17 cellular contexts compared by ENCODE assay signal in the genomic region with DNA sequence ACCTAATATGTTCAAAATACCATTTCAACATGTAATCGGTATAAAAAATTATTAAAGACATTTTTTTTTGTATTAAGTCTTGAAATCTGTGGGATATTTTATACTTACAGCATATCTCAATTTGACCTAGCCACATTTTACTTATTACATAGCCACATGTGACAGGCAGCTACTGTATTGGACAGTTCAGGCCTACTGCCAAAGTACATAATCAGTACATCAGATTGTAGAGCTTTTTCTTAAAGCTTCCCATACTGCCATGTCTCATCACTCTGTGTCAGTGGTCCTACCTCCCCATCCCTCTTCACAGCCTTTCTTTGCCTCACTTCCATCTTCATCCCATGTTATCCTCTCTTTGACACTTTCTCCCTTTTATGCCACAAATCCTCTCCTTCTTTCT. TPM values are rescaled to one million over a fixed set of nuclear protein-coding genes. Genes with fewer than 3 reads are reported as not detected.
DNase-seq lines count a peak whose midpoint lies in the region; ATAC-seq, FAIRE-seq and TF ChIP-seq lines count a peak whose summit lies in the region.
"Had no signal": no experiment of that assay in that cellular context is flagged by ENCODE, and none has a peak within 500 bp of the region (broad histone marks: within the 10 kb centered on the region; RNA-seq: fewer than 3 reads in every experiment).

No MANE protein-coding gene starts in this region.

- no peaks in the 10 kb centered on the region for H3F3A ChIP-seq in MM.1S (ENCODE audit: insufficient read depth, low read length)

- H3K27ac Mint-ChIP-seq in activated T-helper 2 cell treated with anti-CD3 and anti-CD28 coated beads, Interferon-gamma antibody, Interleukin-2, Interleukin-4, amounts not matched to agents 10 μg/mL and 5 μg/mL and 100 μg/mL, durations not matched to agents 14 hours and 24 hours and 36 hours = no peak overlapping the region

- no peak for FAIRE-seq in urothelium cell line (lab: Jason Lieb, UNC)
- FAIRE-seq: A204.1 had no signal

- H2AFZ ChIP-seq in MM.1S (ENCODE audit: low read length) = no peak overlapping the region

- peaks cover 49% of the 10 kb centered on the region for H3K36me3 Mint-ChIP-seq in activated T-helper 2 cell treated with anti-CD3 and anti-CD28 coated beads, Interferon-gamma antibody, Interleukin-2, Interleukin-4, amounts not matched to agents 10 μg/mL and 5 μg/mL and 100 μg/mL, durations not matched to agents 14 hours and 24 hours and 36 hours (ENCODE audit: low read depth)

- DNase-seq in EL (peak; percentile 23), dermis microvascular lymphatic vessel endothelial cell (ENCODE audit: low read depth in 2 of 2) (peak; percentile 4 to 56), iris pigment epithelial cell (ENCODE audit: low read depth) (peak; percentile 54), urothelium cell line (ENCODE audit: low spot score) (no peak), MM.1S (no peak), DMS79 treated with DMSO at 0.1 percent for 48 hours (lab: John Stamatoyannopoulos, UW) (no peak)
- DNase-seq in activated T-helper 2 cell treated with anti-CD3 and anti-CD28 coated beads, Interferon-gamma antibody, Interleukin-2, Interleukin-4, amounts not matched to agents 10 μg/mL and 5 μg/mL and 100 μg/mL, durations not matched to agents 14 hours and 24 hours and 36 hours (ENCODE audit: low spot score) = no peak
- DNase-seq: NCI-H1436 treated with DMSO at 0.1 percent for 48 hours; NCI-H2081 treated with DMSO at 0.1 percent for 48 hours; NCI-H526 treated with DMSO at 0.1 percent for 48 hours; NK-92 treated with Interleukin-12 subunit alpha and Interleukin-12 subunit beta, amount 100 ng/mL, for 24 hours had no signal

- H3K27ac ChIP-seq in MM.1S (ENCODE audit: low read length) = no peak overlapping the region
- H3K27ac ChIP-seq: C4-2B, RWPE1 had no signal

- no peaks in the 10 kb centered on the region for H3K27me3 ChIP-seq in MM.1S (replicated peaks; ENCODE audit: insufficient read depth, low read length)

- H3K4me1 Mint-ChIP-seq in activated T-helper 2 cell treated with anti-CD3 and anti-CD28 coated beads, Interferon-gamma antibody, Interleukin-2, Interleukin-4, amounts not matched to agents 10 μg/mL and 5 μg/mL and 100 μg/mL, durations not matched to agents 14 hours and 24 hours and 36 hours (ENCODE audit: low read depth) = peaks cover 12% of the 10 kb centered on the region

- H3K9me2 ChIP-seq in MM.1S (replicated peaks; ENCODE audit: insufficient read depth, low read length) = no peaks in the 10 kb centered on the region

- H3K9me3 ChIP-seq in MM.1S (replicated peaks; ENCODE audit: insufficient read depth, low read length) = no peaks in the 10 kb centered on the region
- H3K9me3 ChIP-seq: HAP-1 had no signal

- ATAC-seq in SK-N-SH treated with all-trans-retinoic acid at 6 μM for 48 hours = peak; percentile 64

- no peaks in the 10 kb centered on the region for H3K36me3 ChIP-seq in MM.1S (replicated peaks; ENCODE audit: insufficient read depth, low read length)
- H3K36me3 ChIP-seq: HAP-1 had no signal

- no peaks in the 10 kb centered on the region for H3K4me1 ChIP-seq in MM.1S (ENCODE audit: low read length)
- H3K4me1 ChIP-seq: HAP-1 had no signal

- no peak overlapping the region for H3K4me2 ChIP-seq in MM.1S (ENCODE audit: low read depth, low read length)

- peaks cover 12% of the 10 kb centered on the region for H3K9me3 Mint-ChIP-seq in activated T-helper 2 cell treated with anti-CD3 and anti-CD28 coated beads, Interferon-gamma antibody, Interleukin-2, Interleukin-4, amounts not matched to agents 10 μg/mL and 5 μg/mL and 100 μg/mL, durations not matched to agents 14 hours and 24 hours and 36 hours

- H3K27me3 Mint-ChIP-seq in activated T-helper 2 cell treated with anti-CD3 and anti-CD28 coated beads, Interferon-gamma antibody, Interleukin-2, Interleukin-4, amounts not matched to agents 10 μg/mL and 5 μg/mL and 100 μg/mL, durations not matched to agents 14 hours and 24 hours and 36 hours (ENCODE audit: low read depth) = no peaks in the 10 kb centered on the region

- no peak overlapping the region for H3K4me3 ChIP-seq in MM.1S (ENCODE audit: low read length)
- H3K4me3 ChIP-seq: HAP-1 had no signal

- peaks cover 19% of the 10 kb centered on the region for H3K79me2 ChIP-seq in MM.1S (ENCODE audit: low read length)

- H3K4me3 Mint-ChIP-seq in activated T-helper 2 cell treated with anti-CD3 and anti-CD28 coated beads, Interferon-gamma antibody, Interleukin-2, Interleukin-4, amounts not matched to agents 10 μg/mL and 5 μg/mL and 100 μg/mL, durations not matched to agents 14 hours and 24 hours and 36 hours (ENCODE audit: low read depth) = no peak overlapping the region

- no peaks in the 10 kb centered on the region for H4K20me1 ChIP-seq in MM.1S (ENCODE audit: insufficient read depth, low read length)

- no peak for TF ChIP-seq CTCF in MM.1S (IDR thresholded peaks at IDR 0.05; ENCODE audit: low read length)

- no peak overlapping the region for H3K9ac ChIP-seq in MM.1S (ENCODE audit: low read length)

- intact Hi-C loops in activated T-helper 2 cell treated with anti-CD3 and anti-CD28 coated beads, Interferon-gamma antibody, Interleukin-2, Interleukin-4, amounts not matched to agents 10 μg/mL and 5 μg/mL and 100 μg/mL, durations not matched to agents 14 hours and 24 hours and 36 hours (cut with micrococcal nuclease) = loop anchor here (5.0 kb wide), 1 partner anchor 93 kb away; a partner anchor contains a TSS

TF ChIP-seq in SK-N-SH treated with all-trans-retinoic acid at 6 μM for 48 hours, 23 proteins besides CTCF, POLR2A, EP300 and RAD21 (continues in another document):
- TF ChIP-seq, protein P1, sequence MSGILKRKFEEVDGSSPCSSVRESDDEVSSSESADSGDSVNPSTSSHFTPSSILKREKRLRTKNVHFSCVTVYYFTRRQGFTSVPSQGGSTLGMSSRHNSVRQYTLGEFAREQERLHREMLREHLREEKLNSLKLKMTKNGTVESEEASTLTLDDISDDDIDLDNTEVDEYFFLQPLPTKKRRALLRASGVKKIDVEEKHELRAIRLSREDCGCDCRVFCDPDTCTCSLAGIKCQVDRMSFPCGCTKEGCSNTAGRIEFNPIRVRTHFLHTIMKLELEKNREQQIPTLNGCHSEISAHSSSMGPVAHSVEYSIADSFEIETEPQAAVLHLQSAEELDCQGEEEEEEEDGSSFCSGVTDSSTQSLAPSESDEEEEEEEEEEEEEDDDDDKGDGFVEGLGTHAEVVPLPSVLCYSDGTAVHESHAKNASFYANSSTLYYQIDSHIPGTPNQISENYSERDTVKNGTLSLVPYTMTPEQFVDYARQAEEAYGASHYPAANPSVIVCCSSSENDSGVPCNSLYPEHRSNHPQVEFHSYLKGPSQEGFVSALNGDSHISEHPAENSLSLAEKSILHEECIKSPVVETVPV (CRISPR knock-in tag; IDR thresholded peaks at IDR 0.05) = no peak
- no peak for TF ChIP-seq ZFP3 (CRISPR knock-in tag; IDR thresholded peaks at IDR 0.05)
- no peak for TF ChIP-seq ARNTL (CRISPR knock-in tag; IDR thresholded peaks at IDR 0.05; ENCODE audit: borderline replicate concordance, low read depth)
- no peak for TF ChIP-seq ZFP30 (CRISPR knock-in tag; IDR thresholded peaks at IDR 0.05)
- no peak for TF ChIP-seq ZNF565 (CRISPR knock-in tag; conservative IDR thresholded peaks at IDR 0.05; ENCODE audit: low read depth)
- no peak for TF ChIP-seq CSDC2 (CRISPR knock-in tag; IDR thresholded peaks at IDR 0.05)
- TF ChIP-seq OSR1 (CRISPR knock-in tag; IDR thresholded peaks at IDR 0.05) = no peak
- no peak for TF ChIP-seq ESRRG (CRISPR knock-in tag; IDR thresholded peaks at IDR 0.05)
- TF ChIP-seq, protein P2, sequence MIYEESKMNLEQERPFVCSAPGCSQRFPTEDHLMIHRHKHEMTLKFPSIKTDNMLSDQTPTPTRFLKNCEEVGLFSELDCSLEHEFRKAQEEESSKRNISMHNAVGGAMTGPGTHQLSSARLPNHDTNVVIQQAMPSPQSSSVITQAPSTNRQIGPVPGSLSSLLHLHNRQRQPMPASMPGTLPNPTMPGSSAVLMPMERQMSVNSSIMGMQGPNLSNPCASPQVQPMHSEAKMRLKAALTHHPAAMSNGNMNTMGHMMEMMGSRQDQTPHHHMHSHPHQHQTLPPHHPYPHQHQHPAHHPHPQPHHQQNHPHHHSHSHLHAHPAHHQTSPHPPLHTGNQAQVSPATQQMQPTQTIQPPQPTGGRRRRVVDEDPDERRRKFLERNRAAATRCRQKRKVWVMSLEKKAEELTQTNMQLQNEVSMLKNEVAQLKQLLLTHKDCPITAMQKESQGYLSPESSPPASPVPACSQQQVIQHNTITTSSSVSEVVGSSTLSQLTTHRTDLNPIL (CRISPR knock-in tag; IDR thresholded peaks at IDR 0.05; ENCODE audit: low read depth) = no peak
- TF ChIP-seq, protein P3, sequence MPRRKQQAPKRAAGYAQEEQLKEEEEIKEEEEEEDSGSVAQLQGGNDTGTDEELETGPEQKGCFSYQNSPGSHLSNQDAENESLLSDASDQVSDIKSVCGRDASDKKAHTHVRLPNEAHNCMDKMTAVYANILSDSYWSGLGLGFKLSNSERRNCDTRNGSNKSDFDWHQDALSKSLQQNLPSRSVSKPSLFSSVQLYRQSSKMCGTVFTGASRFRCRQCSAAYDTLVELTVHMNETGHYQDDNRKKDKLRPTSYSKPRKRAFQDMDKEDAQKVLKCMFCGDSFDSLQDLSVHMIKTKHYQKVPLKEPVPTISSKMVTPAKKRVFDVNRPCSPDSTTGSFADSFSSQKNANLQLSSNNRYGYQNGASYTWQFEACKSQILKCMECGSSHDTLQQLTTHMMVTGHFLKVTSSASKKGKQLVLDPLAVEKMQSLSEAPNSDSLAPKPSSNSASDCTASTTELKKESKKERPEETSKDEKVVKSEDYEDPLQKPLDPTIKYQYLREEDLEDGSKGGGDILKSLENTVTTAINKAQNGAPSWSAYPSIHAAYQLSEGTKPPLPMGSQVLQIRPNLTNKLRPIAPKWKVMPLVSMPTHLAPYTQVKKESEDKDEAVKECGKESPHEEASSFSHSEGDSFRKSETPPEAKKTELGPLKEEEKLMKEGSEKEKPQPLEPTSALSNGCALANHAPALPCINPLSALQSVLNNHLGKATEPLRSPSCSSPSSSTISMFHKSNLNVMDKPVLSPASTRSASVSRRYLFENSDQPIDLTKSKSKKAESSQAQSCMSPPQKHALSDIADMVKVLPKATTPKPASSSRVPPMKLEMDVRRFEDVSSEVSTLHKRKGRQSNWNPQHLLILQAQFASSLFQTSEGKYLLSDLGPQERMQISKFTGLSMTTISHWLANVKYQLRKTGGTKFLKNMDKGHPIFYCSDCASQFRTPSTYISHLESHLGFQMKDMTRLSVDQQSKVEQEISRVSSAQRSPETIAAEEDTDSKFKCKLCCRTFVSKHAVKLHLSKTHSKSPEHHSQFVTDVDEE (CRISPR knock-in tag; IDR thresholded peaks at IDR 0.05) = no peak
- TF ChIP-seq ZNF70 (CRISPR knock-in tag; IDR thresholded peaks at IDR 0.05) = no peak

RNA-seq across cellular contexts. Expression of a gene that starts 43.0 kb away (rescaled TPM):
- total RNA-seq in dermis microvascular lymphatic vessel endothelial cell = 0.25 and 0.51 TPM in 2 replicates
- total RNA-seq in activated T-helper 2 cell treated with anti-CD3 and anti-CD28 coated beads, Interferon-gamma antibody, Interleukin-2, Interleukin-4, amounts not matched to agents 10 μg/mL and 5 μg/mL and 100 μg/mL, durations not matched to agents 14 hours and 24 hours and 36 hours = not detected in 2 replicates
- total RNA-seq: HT1080 had no signal

Comparison
In these comparisons a context has a peak if more than half of its experiments do, and no peak if none do; other contexts are left out.
1. DNase-seq: peak in EL (single experiment), dermis microvascular lymphatic vessel endothelial cell (2 of 2) and iris pigment epithelial cell (single experiment); none in urothelium cell line (single experiment), MM.1S (single experiment), activated T-helper 2 cell treated with anti-CD3 and anti-CD28 coated beads, Interferon-gamma antibody, Interleukin-2, Interleukin-4, amounts not matched to agents 10 μg/mL and 5 μg/mL and 100 μg/mL, durations not matched to agents 14 hours and 24 hours and 36 hours (single experiment) and DMS79 treated with DMSO at 0.1 percent for 48 hours (single experiment).